9 cellular contexts compared by ENCODE assay signal in genomic region chr17:2181206-2181983, GRCh38.
DNase-seq lines count a peak whose midpoint lies in the region; ATAC-seq lines count a peak whose summit lies in the region.
"Had no signal": no experiment of that assay in that cellular context is flagged by ENCODE, and none has a peak within 500 bp of the region (broad histone marks: within the 10 kb centered on the region; RNA-seq: fewer than 3 reads in every experiment).

No MANE protein-coding gene starts in this region.

- H3K9ac ChIP-seq in BLaER1 treated with 17β-estradiol and CSF1 and Interleukin-3, amounts not matched to agents 10 nM and 100 nM = no peak overlapping the region; a peak in 1 of 22 replicates

- no peak overlapping the region for H3K4me3 ChIP-seq in BLaER1 treated with 17β-estradiol and CSF1 and Interleukin-3, amounts not matched to agents 10 nM and 100 nM
- no peak overlapping the region for H3K4me3 ChIP-seq in HAP-1

- H4K20me1 ChIP-seq in BLaER1 treated with 17β-estradiol and CSF1 and Interleukin-3, amounts not matched to agents 10 nM and 100 nM = peaks cover 0 to 39% (median 0%) of the 10 kb centered on the region in 11 experiments; a peak in 8 of 22 replicates

- no peaks in the 10 kb centered on the region for H3K27me3 ChIP-seq in BLaER1 treated with 17β-estradiol and CSF1 and Interleukin-3, amounts not matched to agents 10 nM and 100 nM
- H3K27me3 ChIP-seq in HAP-1 (ENCODE audit: low read depth) = no peaks in the 10 kb centered on the region

- peaks cover 41 to 57% (median 47%) of the 10 kb centered on the region in 10 experiments for H3K4me1 ChIP-seq in BLaER1 treated with 17β-estradiol and CSF1 and Interleukin-3, amounts not matched to agents 10 nM and 100 nM
- no peaks in the 10 kb centered on the region for H3K4me1 ChIP-seq in HAP-1

- H3K27ac ChIP-seq in BLaER1 treated with 17β-estradiol and CSF1 and Interleukin-3, amounts not matched to agents 10 nM and 100 nM = peak overlapping the region in 1 of 11 experiments; percentile 6; a peak in 1 of 22 replicates

- intact Hi-C loops in left cardiac atrium (cut with DNase I) = no loop called here
- intact Hi-C loops in posterior cingulate gyrus (cut with DNase I) = no loop called here

- peaks cover 34 to 85% (median 78%) of the 10 kb centered on the region in 11 experiments for H3K36me3 ChIP-seq in BLaER1 treated with 17β-estradiol and CSF1 and Interleukin-3, amounts not matched to agents 10 nM and 100 nM
- H3K36me3 ChIP-seq in HAP-1 (replicated peaks) = no peaks in the 10 kb centered on the region

- DNase-seq in amniotic epithelial cell (ENCODE audit: low read depth) (peak; percentile 93), left cardiac atrium (peak; percentile 84), posterior cingulate gyrus (peak; percentile 42 to 96 (median 68)), NCI-H748 (lab: John Stamatoyannopoulos, UW; ENCODE audit: unreplicated experiment) (no peak), NCI-H748 treated with DMSO at 0.1 percent for 48 hours (lab: John Stamatoyannopoulos, UW) (no peak), HAP-1 (ENCODE audit: low spot score in 2 of 2) (no peak)

- in situ Hi-C loops in HAP-1 (cut with MboI; ENCODE audit: low sequenced_read_pairs) = no loop called here

- H3K4me2 ChIP-seq in BLaER1 treated with 17β-estradiol and CSF1 and Interleukin-3, amounts not matched to agents 10 nM and 100 nM = peak overlapping the region; percentile 12 to 81 (median 70); a peak in 18 of 22 replicates

- peak; percentile 64 to 82 for ATAC-seq in left cardiac atrium
- no peak for ATAC-seq in HG03469 (IDR thresholded peaks at IDR 0.05; ENCODE audit: unreplicated experiment)
- ATAC-seq: Panc1 had no signal

- no peaks in the 10 kb centered on the region for H3K9me3 ChIP-seq in BLaER1 treated with 17β-estradiol and CSF1 and Interleukin-3, amounts not matched to agents 10 nM and 100 nM (replicated peaks in 1 of 11)
- no peaks in the 10 kb centered on the region for H3K9me3 ChIP-seq in HAP-1

Comparison
In these comparisons a context has a peak if more than half of its experiments do, and no peak if none do; other contexts are left out.
1. DNase-seq: peak in amniotic epithelial cell (single experiment), left cardiac atrium (single experiment) and posterior cingulate gyrus (10 of 10); none in NCI-H748 (single experiment), NCI-H748 treated with DMSO at 0.1 percent for 48 hours (single experiment) and HAP-1 (0 of 2).